Comparison of ENCODE assay signal across 23 cellular contexts in genomic region chr6:110147870-110148269, GRCh38.
"Had no signal": no experiment of that assay in that cellular context is flagged by ENCODE, and none has a peak within 500 bp of the region (broad histone marks: within the 10 kb centered on the region; RNA-seq: fewer than 3 reads in every experiment).

No MANE protein-coding gene starts in this region.

- H3K4me1 Mint-ChIP-seq: endodermal cell, natural killer cell, neural crest cell had no signal

- H3K36me3 Mint-ChIP-seq: natural killer cell had no signal

- DNase-seq: effector CD4-positive, alpha-beta T cell; endodermal cell; erythroblast; foreskin keratinocyte; head of caudate nucleus; kidney; left colon; left ventricle myocardium superior; mesenchymal stem cell; natural killer cell; posterior cingulate gyrus; stimulated activated CD4-positive, alpha-beta T cell treated with anti-CD3 and anti-CD28 coated beads, Interleukin-12 subunit alpha, Interleukin-12 subunit beta, amount 100 ng/mL, for 4 hours; stimulated activated naive CD8-positive, alpha-beta T cell treated with anti-CD3 and anti-CD28 coated beads, Interleukin-15, Interleukin-2, amounts not matched to agents 100 U/mL and 50 U/mL, for 24 hours; thyroid gland; uterus had no signal

- H3K27me3 ChIP-seq: foreskin keratinocyte, hepatocyte, suprapubic skin, thyroid gland, uterus had no signal

- H2AFZ ChIP-seq: hepatocyte had no signal

- H3K27ac ChIP-seq: coronary artery, foreskin keratinocyte, hepatocyte, skin epidermis, suprapubic skin, thyroid gland, uterus had no signal

- H3K9me3 Mint-ChIP-seq: natural killer cell, neural crest cell, type B pancreatic cell had no signal

- H3K4me2 ChIP-seq: hepatocyte had no signal

- ATAC-seq: foreskin keratinocyte; left colon; left ventricle myocardium superior; natural killer cell; sciatic nerve; stimulated activated naive CD8-positive, alpha-beta T cell treated with anti-CD3 and anti-CD28 coated beads, Interleukin-15, Interleukin-2, amounts not matched to agents 100 U/mL and 50 U/mL, for 24 hours had no signal

- H3K4me1 ChIP-seq: foreskin keratinocyte, suprapubic skin, thyroid gland, uterus had no signal

- H3K27ac Mint-ChIP-seq: endodermal cell, natural killer cell, type B pancreatic cell had no signal

- H3K27me3 Mint-ChIP-seq: type B pancreatic cell had no signal

- H3K4me3 Mint-ChIP-seq: endodermal cell, natural killer cell, neural crest cell, type B pancreatic cell had no signal

- H3K9me3 ChIP-seq: suprapubic skin, thyroid gland, uterus had no signal

- H3K4me3 ChIP-seq: coronary artery, hepatocyte, lung, skin epidermis, suprapubic skin, thyroid gland, uterus had no signal

- H3K36me3 ChIP-seq: suprapubic skin, thyroid gland, uterus had no signal
